In the genomic region with DNA sequence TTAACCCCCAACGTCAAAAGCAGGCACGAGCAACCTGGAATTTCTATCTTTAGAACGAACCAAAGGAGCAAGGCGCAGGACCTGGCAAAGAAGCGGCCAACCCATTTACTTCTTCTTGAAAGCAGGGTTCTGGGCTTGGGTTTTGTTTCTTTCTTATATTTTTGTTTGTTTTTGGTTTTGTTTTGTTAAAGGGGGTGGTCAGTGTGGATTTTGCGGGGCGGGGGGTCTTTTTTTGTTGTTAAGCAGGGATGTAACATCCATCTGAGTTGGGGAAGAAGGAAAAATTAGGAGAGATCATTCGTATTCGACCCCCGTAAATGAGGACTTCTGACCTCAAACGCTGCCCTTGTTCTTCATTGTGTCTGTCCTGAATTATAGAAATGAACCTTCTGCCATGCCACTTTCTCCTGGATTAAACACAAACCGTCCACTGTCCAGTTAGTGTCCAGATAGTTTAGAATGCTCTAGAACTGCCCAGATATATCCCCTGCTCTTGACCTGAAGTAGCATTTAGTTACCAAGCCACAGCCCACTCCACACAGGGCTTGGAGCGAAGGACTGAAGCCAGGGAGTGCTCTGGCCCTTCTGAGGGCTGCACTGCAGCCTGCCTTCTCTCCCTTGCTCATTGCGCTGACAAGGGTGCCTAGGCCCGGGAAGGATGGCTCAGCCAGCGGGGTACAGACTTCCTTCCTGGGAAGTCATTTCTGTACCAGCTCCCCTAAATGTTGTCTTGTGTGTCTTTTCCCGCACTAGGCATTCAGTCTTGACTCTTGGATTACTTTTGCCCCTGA, we compare ENCODE assay signal across 8 cellular contexts. TPM values are rescaled to one million over a fixed set of nuclear protein-coding genes. Genes with fewer than 3 reads are reported as not detected.
DNase-seq lines count a peak whose midpoint lies in the region; ATAC-seq and TF ChIP-seq lines count a peak whose summit lies in the region.

No MANE protein-coding gene starts in this region.

- H3K36me3 Mint-ChIP-seq in stimulated activated naive B cell treated with anti-CD40 and anti-IgM and Interleukin-4, amounts not matched to agents 10 μg/mL and 1 μg/mL and 100 μg/mL, for 72 hours = peaks cover 2 to 10% of the 10 kb centered on the region in 2 donors

- H3K4me3 ChIP-seq in adrenal gland = peak overlapping the region in 3 of 4 donors; percentile 57 to 98 (median 93)

- 50 to 56% (median 53%) methylated on average over 17 of the region's 17 CpGs for WGBS in adrenal gland, 4 donors

- TF ChIP-seq CTCF in adrenal gland (IDR thresholded peaks at IDR 0.05) = no peak

- peak; percentile 47 for DNase-seq in NCI-H345 (lab: John Stamatoyannopoulos, UW)
- DNase-seq in NCI-H345 treated with DMSO at 0.1 percent for 48 hours (lab: John Stamatoyannopoulos, UW; ENCODE audit: unreplicated experiment) = no peak
- peak in 1 of 7 donors; percentile 32 for DNase-seq in adrenal gland
- DNase-seq in iPS-NIHi7 (ENCODE audit: extremely low spot score) = peak; percentile 21
- DNase-seq in stimulated activated naive B cell treated with anti-CD40 and anti-IgM and Interleukin-4, amounts not matched to agents 10 μg/mL and 1 μg/mL and 100 μg/mL, for 72 hours = no peak
- DNase-seq in NCI-H146 treated with DMSO at 0.1 percent for 48 hours (lab: John Stamatoyannopoulos, UW; ENCODE audit: unreplicated experiment) = no peak

- intact Hi-C loops in adrenal gland (cut with DNase I) = loop anchor here (10.0 kb wide), 2 partner anchors 287 to 543 kb away; no protein-coding TSS in a partner anchor

- H3K27ac Mint-ChIP-seq in stimulated activated naive B cell treated with anti-CD40 and anti-IgM and Interleukin-4, amounts not matched to agents 10 μg/mL and 1 μg/mL and 100 μg/mL, for 72 hours = no peak overlapping the region

- no peaks in the 10 kb centered on the region for H3K9me3 Mint-ChIP-seq in stimulated activated naive B cell treated with anti-CD40 and anti-IgM and Interleukin-4, amounts not matched to agents 10 μg/mL and 1 μg/mL and 100 μg/mL, for 72 hours

- peaks cover 10 to 33% of the 10 kb centered on the region in 2 donors for H3K4me1 ChIP-seq in adrenal gland (replicated peaks in 1 of 2)

- H3K27me3 Mint-ChIP-seq in stimulated activated naive B cell treated with anti-CD40 and anti-IgM and Interleukin-4, amounts not matched to agents 10 μg/mL and 1 μg/mL and 100 μg/mL, for 72 hours = peaks cover 18% of the 10 kb centered on the region in 2 donors

- no peaks in the 10 kb centered on the region for H3K36me3 ChIP-seq in adrenal gland (replicated peaks in 1 of 2)

- H3K4me1 Mint-ChIP-seq in stimulated activated naive B cell treated with anti-CD40 and anti-IgM and Interleukin-4, amounts not matched to agents 10 μg/mL and 1 μg/mL and 100 μg/mL, for 72 hours = peaks cover 21 to 45% of the 10 kb centered on the region in 2 donors

- peak overlapping the region in 3 of 5 donors; percentile 91 to 98 (median 95) for H3K27ac ChIP-seq in adrenal gland

- peak overlapping the region; percentile 92 to 100 for H3K4me3 Mint-ChIP-seq in stimulated activated naive B cell treated with anti-CD40 and anti-IgM and Interleukin-4, amounts not matched to agents 10 μg/mL and 1 μg/mL and 100 μg/mL, for 72 hours

- no peaks in the 10 kb centered on the region for H3K9me3 ChIP-seq in adrenal gland (replicated peaks in 1 of 3)

- H3K27me3 ChIP-seq in adrenal gland = no peaks in the 10 kb centered on the region

- no peak for ATAC-seq in stimulated activated naive B cell treated with anti-CD40 and anti-IgM and Interleukin-4, amounts not matched to agents 10 μg/mL and 1 μg/mL and 100 μg/mL, for 72 hours (replicated peaks)
- ATAC-seq in GM21825 (IDR thresholded peaks at IDR 0.05; ENCODE audit: unreplicated experiment) (no peak), GM21526 (IDR thresholded peaks at IDR 0.05; ENCODE audit: low FRiP score, unreplicated experiment) (no peak)

- TF ChIP-seq POLR2A in adrenal gland (IDR thresholded peaks at IDR 0.05) = no peak

RNA-seq across cellular contexts. Expression of gene APP, which starts 0.9 kb away (rescaled TPM):
- total RNA-seq in adrenal gland = 1,000 to 10,000 TPM in 1 of 8 donors, 100 to 1,000 TPM in 7; 558 to 1,079 (median 784) TPM
- 100 to 1,000 TPM; 161 to 708 (median 434) TPM for polyA plus RNA-seq in adrenal gland

Comparison
In these comparisons a context has a peak if more than half of its experiments do, and no peak if none do; other contexts are left out.
1. DNase-seq: peak in NCI-H345 (single experiment) and iPS-NIHi7 (single experiment); none in NCI-H345 treated with DMSO at 0.1 percent for 48 hours (single experiment), stimulated activated naive B cell treated with anti-CD40 and anti-IgM and Interleukin-4, amounts not matched to agents 10 μg/mL and 1 μg/mL and 100 μg/mL, for 72 hours (single experiment) and NCI-H146 treated with DMSO at 0.1 percent for 48 hours (single experiment).